In the genomic region with DNA sequence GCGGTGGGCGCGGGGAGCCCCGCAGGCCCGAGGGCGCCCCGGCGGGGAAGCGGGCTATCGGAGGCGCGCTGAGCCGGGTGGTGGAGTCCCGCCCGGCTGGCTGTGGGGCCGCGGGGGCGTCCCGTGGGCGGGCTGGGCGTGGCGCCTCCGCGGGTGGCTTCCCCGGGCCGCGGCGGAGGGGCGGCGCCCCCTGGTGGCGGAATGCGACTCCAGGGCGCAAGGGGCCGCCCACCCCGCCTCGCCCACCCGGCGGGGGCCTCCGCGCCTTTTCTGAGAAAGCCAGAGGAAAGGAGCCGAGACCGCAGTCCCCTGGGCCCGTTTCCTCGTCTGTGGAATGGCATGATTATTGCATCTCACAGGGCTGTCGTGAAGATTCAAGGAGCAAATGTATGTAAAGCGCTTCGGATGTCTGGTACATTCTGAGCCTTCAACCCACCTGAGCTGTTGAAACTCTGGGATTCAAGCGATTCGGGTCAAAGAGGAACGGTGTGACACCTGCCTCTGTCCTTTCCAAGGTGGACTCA, we compare ENCODE assay signal across 8 cellular contexts. TPM values are rescaled to one million over a fixed set of nuclear protein-coding genes. Genes with fewer than 3 reads are reported as not detected.
A peak's percentile ranks its signal among the peaks of the same experiment; 100 is the strongest.
DNase-seq lines count a peak whose midpoint lies in the region; ATAC-seq and TF ChIP-seq lines count a peak whose summit lies in the region.

No MANE protein-coding gene starts in this region.

- in situ Hi-C loops in Panc1 (cut with HindIII; ENCODE audit: low pct_unique_long_range_greater_than_20kb, low sequenced_read_pairs): no loop called here

- no peaks in the 10 kb centered on the region for H3K27me3 ChIP-seq in Panc1 (ENCODE audit: control insufficient read depth, insufficient read depth, low read length)
- H3K27me3 ChIP-seq in trophoblast cell (ENCODE audit: insufficient read depth, low read length): no peaks in the 10 kb centered on the region
- H3K27me3 ChIP-seq in tibial artery: peaks cover 0 to 3% of the 10 kb centered on the region in 2 donors

- peak; percentile 16 for DNase-seq in NCI-H1092 treated with DMSO at 0.1 percent for 48 hours (lab: John Stamatoyannopoulos, UW)
- no peak for DNase-seq in NCI-H1092 (lab: John Stamatoyannopoulos, UW)
- DNase-seq in Panc1 (ENCODE audit: low read depth, low spot score): no peak
- DNase-seq in activated effector memory CD4-positive, alpha-beta T cell treated with anti-CD3 and anti-CD28 coated beads, Interleukin-2, amount 50 U/mL, for 16 hours: peak; percentile 92
- peak; percentile 49 for DNase-seq in glomerular visceral epithelial cell (ENCODE audit: extremely low spot score)
- DNase-seq in trophoblast cell: peak; percentile 64 to 68
- DNase-seq in tibial artery: peak in 1 of 2 donors; percentile 69

- no TSS peak for BruUV-seq in Panc1 (replicated peaks; lab: Mats Ljungman, UMichigan)

- no peak overlapping the region for H4K12ac ChIP-seq in trophoblast cell (ENCODE audit: low read depth, low read length)

- no peak overlapping the region for H3K4ac ChIP-seq in trophoblast cell (ENCODE audit: low read depth, low read length)

- no CpG with 5 or more reads among the region's 50 CpGs for WGBS in trophoblast cell (ENCODE audit: extremely low coverage, insufficient coverage, insufficient read length)

- peak overlapping the region; percentile 14 for H2AFZ ChIP-seq in trophoblast cell (ENCODE audit: insufficient read depth, low read length, poor library complexity)

- intact Hi-C loops in Panc1 (cut with micrococcal nuclease; ENCODE audit: unreplicated experiment): loop anchor here (2.0 to 10.0 kb wide), 3 partner anchors 109 to 1193 kb away; a partner anchor contains a TSS
- intact Hi-C loops in tibial artery (cut with DNase I; ENCODE audit: low total_unique reads): loop anchor here (5.0 to 10.0 kb wide), 2 partner anchors 105 to 263 kb away; a partner anchor contains a TSS

- H3K23ac ChIP-seq in trophoblast cell (ENCODE audit: low read length): no peak overlapping the region

- H3K4me3 ChIP-seq in Panc1 (ENCODE audit: low read depth in 2 of 2, low read length in 2 of 2) (peak overlapping the region; percentile 32 to 48), trophoblast cell (ENCODE audit: low read depth, low read length) (peak overlapping the region; percentile 69), tibial artery (peak overlapping the region; percentile 52 to 66)

- H4K91ac ChIP-seq in trophoblast cell (ENCODE audit: low read depth, low read length): peak overlapping the region; percentile 32

- H3K9ac ChIP-seq in trophoblast cell (ENCODE audit: low read length): no peak overlapping the region

- no peak overlapping the region for H2BK5ac ChIP-seq in trophoblast cell (ENCODE audit: low read depth, low read length, poor library complexity)

- no peak overlapping the region for H3K14ac ChIP-seq in trophoblast cell (ENCODE audit: low read length)

- peak overlapping the region; percentile 82 for H3K4me2 ChIP-seq in trophoblast cell (ENCODE audit: low read length)

- H2AK5ac ChIP-seq in trophoblast cell (ENCODE audit: low read length): no peak overlapping the region

- H3K27ac ChIP-seq in Panc1 (ENCODE audit: low read length): no peak overlapping the region
- no peak overlapping the region for H3K27ac ChIP-seq in trophoblast cell (ENCODE audit: low read depth, low read length)
- H3K27ac ChIP-seq in tibial artery: no peak overlapping the region

- no peak overlapping the region for H2BK120ac ChIP-seq in trophoblast cell (ENCODE audit: insufficient read depth, low read length, poor library complexity)

- H2BK12ac ChIP-seq in trophoblast cell (ENCODE audit: low read length): peak overlapping the region; percentile 11

- H3K36me3 ChIP-seq in Panc1 (ENCODE audit: control insufficient read depth, insufficient read depth, low read length): no peaks in the 10 kb centered on the region
- H3K36me3 ChIP-seq in trophoblast cell (ENCODE audit: control insufficient read depth in 1 of 2, insufficient read depth in 2 of 2, low read length in 2 of 2): peaks cover 5 to 6% of the 10 kb centered on the region in 2 experiments
- no peaks in the 10 kb centered on the region for H3K36me3 ChIP-seq in tibial artery

- H3K18ac ChIP-seq in trophoblast cell (ENCODE audit: low read length): no peak overlapping the region

- ATAC-seq in HG02852 (IDR thresholded peaks at IDR 0.05; ENCODE audit: unreplicated experiment): peak; percentile 68
- peak; percentile 74 for ATAC-seq in Panc1

- H3K9me3 ChIP-seq in Panc1 (ENCODE audit: control insufficient read depth, insufficient read depth, low read depth, low read length): no peaks in the 10 kb centered on the region
- H3K9me3 ChIP-seq in trophoblast cell (ENCODE audit: insufficient read depth, low read depth, low read length): no peaks in the 10 kb centered on the region
- H3K9me3 ChIP-seq in tibial artery: no peaks in the 10 kb centered on the region

- no peaks in the 10 kb centered on the region for H3K4me1 ChIP-seq in Panc1 (ENCODE audit: control insufficient read depth, insufficient read depth, low read length)
- H3K4me1 ChIP-seq in trophoblast cell (ENCODE audit: control insufficient read depth in 1 of 2, insufficient read depth in 2 of 2, low read length in 2 of 2): peaks cover 6% of the 10 kb centered on the region in 2 experiments
- peaks cover 0 to 16% (median 10%) of the 10 kb centered on the region in 4 donors for H3K4me1 ChIP-seq in tibial artery

- POLR2A ChIA-PET in Panc1 (lab: Charles Lee): no interaction called here

- TF ChIP-seq CTCF in Panc1 (IDR thresholded peaks at IDR 0.05) (peak; percentile 99), tibial artery (IDR thresholded peaks at IDR 0.05) (peak; percentile 70 to 83)

- CTCF ChIA-PET in Panc1 (lab: Charles Lee): interaction anchor here (0.6 kb wide), 1 partner anchor 38 kb away, joined by 5 read pairs; no protein-coding TSS in a partner anchor

- no peaks in the 10 kb centered on the region for H3K79me2 ChIP-seq in trophoblast cell (ENCODE audit: control insufficient read depth, insufficient read depth, low read length, poor library complexity)

- H3K79me1 ChIP-seq in trophoblast cell (ENCODE audit: low read length): peaks cover 2% of the 10 kb centered on the region

- peak overlapping the region; percentile 32 for H4K8ac ChIP-seq in trophoblast cell (ENCODE audit: low read depth, low read length)

RNA-seq across cellular contexts. Expression of a gene that starts 31.9 kb away (rescaled TPM):
- total RNA-seq in Panc1 (2021; ENCODE audit: unreplicated experiment): 49.2 TPM
- 113 TPM for polyA plus RNA-seq in Panc1 (2012; ENCODE audit: insufficient read length)
- 2.1 and 2.2 TPM in 2 replicates for polyA plus RNA-seq in trophoblast cell (2013)

Comparison
In these comparisons a context has a peak if more than half of its experiments do, and no peak if none do; other contexts are left out.
1. DNase-seq: peak in NCI-H1092 treated with DMSO at 0.1 percent for 48 hours (single experiment), activated effector memory CD4-positive, alpha-beta T cell treated with anti-CD3 and anti-CD28 coated beads, Interleukin-2, amount 50 U/mL, for 16 hours (single experiment), glomerular visceral epithelial cell (single experiment) and trophoblast cell (2 of 2); none in NCI-H1092 (single experiment) and Panc1 (single experiment).
2. Peak in every context shown above with its lines, with median percentiles within 50 percentile points of each other: H3K4me3 ChIP-seq.